1 cellular context compared by ENCODE assay signal in the genomic region with DNA sequence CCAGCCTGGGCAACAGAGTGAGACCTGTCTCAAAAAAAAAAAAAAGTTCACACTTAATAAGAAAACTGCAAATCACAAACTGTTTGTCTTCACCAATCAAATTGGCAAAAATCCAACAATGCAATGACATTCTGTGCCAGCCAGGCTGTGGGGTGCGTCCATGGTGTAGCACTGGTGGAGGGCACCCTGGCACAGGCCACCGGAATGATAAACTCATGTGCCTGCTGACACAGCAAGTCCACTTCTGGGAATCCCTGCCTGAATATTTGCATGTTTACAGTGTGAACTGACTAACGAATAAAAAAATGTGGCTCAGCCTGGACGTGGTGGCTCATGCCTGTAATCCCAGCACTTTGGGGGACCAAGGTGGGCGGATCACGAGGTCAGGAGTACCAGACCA.
A peak's percentile ranks its signal among the peaks of the same experiment; 100 is the strongest.
TF ChIP-seq lines count a peak whose summit lies in the region.

No MANE protein-coding gene starts in this region.

TF ChIP-seq in K562, 482 proteins besides CTCF, POLR2A, EP300 and RAD21:
- TF ChIP-seq, protein P1, sequence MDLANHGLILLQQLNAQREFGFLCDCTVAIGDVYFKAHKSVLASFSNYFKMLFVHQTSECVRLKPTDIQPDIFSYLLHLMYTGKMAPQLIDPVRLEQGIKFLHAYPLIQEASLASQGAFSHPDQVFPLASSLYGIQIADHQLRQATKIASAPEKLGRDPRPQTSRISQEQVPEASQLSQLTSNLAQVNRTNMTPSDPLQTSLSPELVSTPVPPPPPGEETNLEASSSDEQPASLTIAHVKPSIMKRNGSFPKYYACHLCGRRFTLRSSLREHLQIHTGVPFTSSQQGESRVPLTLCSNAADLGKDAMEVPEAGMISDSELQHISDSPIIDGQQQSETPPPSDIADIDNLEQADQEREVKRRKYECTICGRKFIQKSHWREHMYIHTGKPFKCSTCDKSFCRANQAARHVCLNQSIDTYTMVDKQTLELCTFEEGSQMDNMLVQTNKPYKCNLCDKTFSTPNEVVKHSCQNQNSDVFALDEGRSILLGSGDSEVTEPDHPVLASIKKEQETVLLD (IDR thresholded peaks at IDR 0.05), result no peak
- TF ChIP-seq, protein P2, sequence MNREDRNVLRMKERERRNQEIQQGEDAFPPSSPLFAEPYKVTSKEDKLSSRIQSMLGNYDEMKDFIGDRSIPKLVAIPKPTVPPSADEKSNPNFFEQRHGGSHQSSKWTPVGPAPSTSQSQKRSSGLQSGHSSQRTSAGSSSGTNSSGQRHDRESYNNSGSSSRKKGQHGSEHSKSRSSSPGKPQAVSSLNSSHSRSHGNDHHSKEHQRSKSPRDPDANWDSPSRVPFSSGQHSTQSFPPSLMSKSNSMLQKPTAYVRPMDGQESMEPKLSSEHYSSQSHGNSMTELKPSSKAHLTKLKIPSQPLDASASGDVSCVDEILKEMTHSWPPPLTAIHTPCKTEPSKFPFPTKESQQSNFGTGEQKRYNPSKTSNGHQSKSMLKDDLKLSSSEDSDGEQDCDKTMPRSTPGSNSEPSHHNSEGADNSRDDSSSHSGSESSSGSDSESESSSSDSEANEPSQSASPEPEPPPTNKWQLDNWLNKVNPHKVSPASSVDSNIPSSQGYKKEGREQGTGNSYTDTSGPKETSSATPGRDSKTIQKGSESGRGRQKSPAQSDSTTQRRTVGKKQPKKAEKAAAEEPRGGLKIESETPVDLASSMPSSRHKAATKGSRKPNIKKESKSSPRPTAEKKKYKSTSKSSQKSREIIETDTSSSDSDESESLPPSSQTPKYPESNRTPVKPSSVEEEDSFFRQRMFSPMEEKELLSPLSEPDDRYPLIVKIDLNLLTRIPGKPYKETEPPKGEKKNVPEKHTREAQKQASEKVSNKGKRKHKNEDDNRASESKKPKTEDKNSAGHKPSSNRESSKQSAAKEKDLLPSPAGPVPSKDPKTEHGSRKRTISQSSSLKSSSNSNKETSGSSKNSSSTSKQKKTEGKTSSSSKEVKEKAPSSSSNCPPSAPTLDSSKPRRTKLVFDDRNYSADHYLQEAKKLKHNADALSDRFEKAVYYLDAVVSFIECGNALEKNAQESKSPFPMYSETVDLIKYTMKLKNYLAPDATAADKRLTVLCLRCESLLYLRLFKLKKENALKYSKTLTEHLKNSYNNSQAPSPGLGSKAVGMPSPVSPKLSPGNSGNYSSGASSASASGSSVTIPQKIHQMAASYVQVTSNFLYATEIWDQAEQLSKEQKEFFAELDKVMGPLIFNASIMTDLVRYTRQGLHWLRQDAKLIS (CRISPR knock-in tag; IDR thresholded peaks at IDR 0.05), result no peak
- peak; percentile 19; the same call in 1 of the 2 replicates for TF ChIP-seq ZNF316 (IDR thresholded peaks at IDR 0.05)
- TF ChIP-seq RBM15 (IDR thresholded peaks at IDR 0.05; ENCODE audit: insufficient read depth, low read length), result no peak
- peak; percentile 79 for TF ChIP-seq NFIC (IDR thresholded peaks at IDR 0.05)
- TF ChIP-seq, protein P3, sequence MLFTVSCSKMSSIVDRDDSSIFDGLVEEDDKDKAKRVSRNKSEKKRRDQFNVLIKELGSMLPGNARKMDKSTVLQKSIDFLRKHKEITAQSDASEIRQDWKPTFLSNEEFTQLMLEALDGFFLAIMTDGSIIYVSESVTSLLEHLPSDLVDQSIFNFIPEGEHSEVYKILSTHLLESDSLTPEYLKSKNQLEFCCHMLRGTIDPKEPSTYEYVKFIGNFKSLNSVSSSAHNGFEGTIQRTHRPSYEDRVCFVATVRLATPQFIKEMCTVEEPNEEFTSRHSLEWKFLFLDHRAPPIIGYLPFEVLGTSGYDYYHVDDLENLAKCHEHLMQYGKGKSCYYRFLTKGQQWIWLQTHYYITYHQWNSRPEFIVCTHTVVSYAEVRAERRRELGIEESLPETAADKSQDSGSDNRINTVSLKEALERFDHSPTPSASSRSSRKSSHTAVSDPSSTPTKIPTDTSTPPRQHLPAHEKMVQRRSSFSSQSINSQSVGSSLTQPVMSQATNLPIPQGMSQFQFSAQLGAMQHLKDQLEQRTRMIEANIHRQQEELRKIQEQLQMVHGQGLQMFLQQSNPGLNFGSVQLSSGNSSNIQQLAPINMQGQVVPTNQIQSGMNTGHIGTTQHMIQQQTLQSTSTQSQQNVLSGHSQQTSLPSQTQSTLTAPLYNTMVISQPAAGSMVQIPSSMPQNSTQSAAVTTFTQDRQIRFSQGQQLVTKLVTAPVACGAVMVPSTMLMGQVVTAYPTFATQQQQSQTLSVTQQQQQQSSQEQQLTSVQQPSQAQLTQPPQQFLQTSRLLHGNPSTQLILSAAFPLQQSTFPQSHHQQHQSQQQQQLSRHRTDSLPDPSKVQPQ (CRISPR knock-in tag; IDR thresholded peaks at IDR 0.05; ENCODE audit: borderline replicate concordance), result no peak
- no peak for TF ChIP-seq TAF15 (IDR thresholded peaks at IDR 0.05; ENCODE audit: low read depth, low read length)
TF ChIP-seq in K562: peak in this region for 2.
